34 cellular contexts compared by ENCODE assay signal in genomic region chr2:10467401-10467800, GRCh38. TPM values are rescaled to one million over a fixed set of nuclear protein-coding genes. Genes with fewer than 3 reads are reported as not detected.
DNase-seq lines count a peak whose midpoint lies in the region; ATAC-seq, FAIRE-seq and TF ChIP-seq lines count a peak whose summit lies in the region.
"Had no signal": no experiment of that assay in that cellular context is flagged by ENCODE, and none has a peak within 500 bp of the region (broad histone marks: within the 10 kb centered on the region; RNA-seq: fewer than 3 reads in every experiment).

No MANE protein-coding gene starts in this region.

- POLR2A ChIA-PET in Panc1 (lab: Charles Lee) (interaction anchor here (0.6 kb wide), 1 partner anchor 60 kb away, joined by 3 read pairs; no protein-coding TSS in a partner anchor), H1 (lab: Charles Lee; ENCODE audit: partially characterized antibody) (no interaction called here)

- H3K4me3 Mint-ChIP-seq in activated CD4-positive, alpha-beta T cell treated with anti-CD3 and anti-CD28 coated beads, Interleukin-2, amount 10 ng/mL, durations not matched to agents 24 days and 14 days: no peak overlapping the region
- H3K4me3 Mint-ChIP-seq: activated CD8-positive, alpha-beta T cell treated with anti-CD3 and anti-CD28 coated beads for 36 hours; activated T-helper 17 cell treated with anti-CD3 and anti-CD28 coated beads, Interleukin-2, amount 50 U/mL, for 72 hours; CD4-positive, CD25-positive, alpha-beta regulatory T cell; effector memory CD8-positive, alpha-beta T cell; IgD-negative memory B cell; natural killer cell; stimulated activated memory B cell treated with anti-CD40 and anti-IgM and Interleukin-4, amounts not matched to agents 10 μg/mL and 1 μg/mL and 100 μg/mL, for 72 hours had no signal

- no peak overlapping the region for H3K27ac Mint-ChIP-seq in activated CD4-positive, alpha-beta T cell treated with anti-CD3 and anti-CD28 coated beads, Interleukin-2, amount 10 ng/mL, durations not matched to agents 24 days and 14 days
- H3K27ac Mint-ChIP-seq: activated CD8-positive, alpha-beta T cell treated with anti-CD3 and anti-CD28 coated beads for 36 hours; activated naive CD4-positive, alpha-beta T cell treated with anti-CD3 and anti-CD28 coated beads, Interleukin-2, amount 50 U/mL, for 72 hours; activated T-helper 17 cell treated with anti-CD3 and anti-CD28 coated beads, Interleukin-2, amount 50 U/mL, for 72 hours; CD4-positive, CD25-positive, alpha-beta regulatory T cell; effector memory CD8-positive, alpha-beta T cell; IgD-negative memory B cell; natural killer cell; stimulated activated memory B cell treated with anti-CD40 and anti-IgM and Interleukin-4, amounts not matched to agents 10 μg/mL and 1 μg/mL and 100 μg/mL, for 72 hours had no signal

- no peaks in the 10 kb centered on the region for H4K20me1 ChIP-seq in H1 (replicated peaks in 1 of 2; ENCODE audit: control insufficient read depth in 1 of 2, insufficient read depth in 2 of 2, low read length in 2 of 2)

- no peaks in the 10 kb centered on the region for H3K4me1 Mint-ChIP-seq in activated CD4-positive, alpha-beta T cell treated with anti-CD3 and anti-CD28 coated beads, Interleukin-2, amount 10 ng/mL, durations not matched to agents 24 days and 14 days
- H3K4me1 Mint-ChIP-seq: activated T-helper 17 cell treated with anti-CD3 and anti-CD28 coated beads, Interleukin-2, amount 50 U/mL, for 72 hours; CD4-positive, CD25-positive, alpha-beta regulatory T cell; IgD-negative memory B cell; natural killer cell; stimulated activated memory B cell treated with anti-CD40 and anti-IgM and Interleukin-4, amounts not matched to agents 10 μg/mL and 1 μg/mL and 100 μg/mL, for 72 hours had no signal

- no peaks in the 10 kb centered on the region for H3K79me1 ChIP-seq in H1 (ENCODE audit: low read depth, low read length)

- WGBS in H1 (ENCODE audit: extremely low coverage in 1 of 2, insufficient coverage in 1 of 2, insufficient read length in 1 of 2, insufficient replicate concordance in 2 of 2, low coverage in 1 of 2, low lambda C conversion rate in 2 of 2, missing lambda C conversion rate in 1 of 2), 2 experiments: 81% methylated on average over 10 of the region's 15 CpGs; no CpG with 5 or more reads in 1 of the 2 experiments

- no peak overlapping the region for H4K91ac ChIP-seq in H1 (replicated peaks; ENCODE audit: insufficient read length, low read length)

- H3K27ac ChIP-seq in Panc1 (ENCODE audit: low read length): no peak overlapping the region
- H3K27ac ChIP-seq in H1 (ENCODE audit: low read depth, low read length): no peak overlapping the region
- H3K27ac ChIP-seq: lower lobe of right lung, psoas muscle had no signal

- H3K9ac ChIP-seq in H1 (replicated peaks in 1 of 4; ENCODE audit: extremely low read depth in 1 of 4, low read depth in 3 of 4, low read length in 3 of 4): no peak overlapping the region

- CTCF ChIA-PET in Panc1 (lab: Charles Lee): no interaction called here
- CTCF ChIA-PET in H1 (lab: Charles Lee; ENCODE audit: partially characterized antibody): interaction anchor here (0.6 to 1.4 kb wide), 6 partner anchors 14 to 517 kb away, joined by 3 to 5 read pairs (median 4); no protein-coding TSS in a partner anchor

- FAIRE-seq in H1 (lab: Jason Lieb, UNC): no peak
- FAIRE-seq: keratinocyte had no signal

- in situ Hi-C loops in Panc1 (cut with HindIII; ENCODE audit: low pct_unique_long_range_greater_than_20kb, low sequenced_read_pairs): no loop called here

- H3K14ac ChIP-seq in H1 (ENCODE audit: insufficient read length): no peak overlapping the region

- peak in 1 of 2 experiments; percentile 48; a peak in 3 of 4 replicates for TF ChIP-seq RAD21 in H1 (IDR thresholded peaks at IDR 0.05 in 1 of 2, conservative IDR thresholded peaks at IDR 0.05 in 1 of 2; ENCODE audit: low read depth in 2 of 2, low read length in 2 of 2)

- peaks cover 5% of the 10 kb centered on the region for H3K27me3 Mint-ChIP-seq in activated CD4-positive, alpha-beta T cell treated with anti-CD3 and anti-CD28 coated beads, Interleukin-2, amount 10 ng/mL, durations not matched to agents 24 days and 14 days
- H3K27me3 Mint-ChIP-seq: activated CD8-positive, alpha-beta T cell treated with anti-CD3 and anti-CD28 coated beads for 36 hours; activated T-helper 17 cell treated with anti-CD3 and anti-CD28 coated beads, Interleukin-2, amount 50 U/mL, for 72 hours; IgD-negative memory B cell had no signal

- no peak overlapping the region for H2AFZ ChIP-seq in H1 (ENCODE audit: low read length)

- H3K56ac ChIP-seq in H1 (replicated peaks; ENCODE audit: insufficient read length, low read depth, low read length): no peak overlapping the region

- no peak overlapping the region for H2BK5ac ChIP-seq in H1 (ENCODE audit: low read depth, low read length)

- H3K36me3 Mint-ChIP-seq in activated CD4-positive, alpha-beta T cell treated with anti-CD3 and anti-CD28 coated beads, Interleukin-2, amount 10 ng/mL, durations not matched to agents 24 days and 14 days (ENCODE audit: low read depth): no peaks in the 10 kb centered on the region
- H3K36me3 Mint-ChIP-seq: activated naive CD4-positive, alpha-beta T cell treated with anti-CD3 and anti-CD28 coated beads, Interleukin-2, amount 50 U/mL, for 72 hours; CD4-positive, CD25-positive, alpha-beta regulatory T cell; natural killer cell; stimulated activated memory B cell treated with anti-CD40 and anti-IgM and Interleukin-4, amounts not matched to agents 10 μg/mL and 1 μg/mL and 100 μg/mL, for 72 hours had no signal

- H2BK20ac ChIP-seq in H1 (ENCODE audit: low read length): no peak overlapping the region

- no peak for TF ChIP-seq EP300 in H1 (IDR thresholded peaks at IDR 0.05; ENCODE audit: borderline replicate concordance in 1 of 2, low read depth in 2 of 2, low read length in 2 of 2)

- no peak overlapping the region for H3K4me3 ChIP-seq in H7 (ENCODE audit: insufficient read depth, low read depth, low read length)
- H3K4me3 ChIP-seq in Panc1 (ENCODE audit: low read depth in 2 of 2, low read length in 2 of 2): no peak overlapping the region
- H3K4me3 ChIP-seq in H1 (ENCODE audit: extremely low read depth in 1 of 4, insufficient read depth in 2 of 4, low read depth in 3 of 4, low read length in 4 of 4): no peak overlapping the region
- H3K4me3 ChIP-seq: lower lobe of right lung, mucosa of descending colon, psoas muscle had no signal

- no peaks in the 10 kb centered on the region for H3K4me1 ChIP-seq in Panc1 (ENCODE audit: control insufficient read depth, insufficient read depth, low read length)
- no peaks in the 10 kb centered on the region for H3K4me1 ChIP-seq in H1 (replicated peaks in 1 of 4; ENCODE audit: control insufficient read depth in 3 of 4, insufficient read depth in 4 of 4, low read length in 3 of 4)
- H3K4me1 ChIP-seq: lower lobe of right lung, psoas muscle had no signal

- H3K23ac ChIP-seq in H1 (ENCODE audit: insufficient read length): no peak overlapping the region

- H3K23me2 ChIP-seq in H1 (ENCODE audit: low read depth, low read length): no peaks in the 10 kb centered on the region

- no TSS peak for BruUV-seq in Panc1 (replicated peaks; lab: Mats Ljungman, UMichigan)

- DNase-seq in H7: peak; percentile 75
- no peak for DNase-seq in Panc1 (ENCODE audit: low read depth, low spot score)
- DNase-seq in H1 (ENCODE audit: low read depth in 1 of 2, low spot score in 2 of 2): no peak
- DNase-seq in posterior vena cava (ENCODE audit: low spot score): peak; percentile 35
- DNase-seq in stimulated activated CD4-positive, alpha-beta T cell treated with anti-CD3 and anti-CD28 coated beads, Interleukin-1b, Interleukin-23, amount 100 ng/mL, for 48 hours: no peak
- DNase-seq in activated CD4-positive, alpha-beta T cell treated with anti-CD3 and anti-CD28 coated beads, Interleukin-2, amount 10 ng/mL, durations not matched to agents 24 days and 14 days: no peak
- no peak for DNase-seq in activated T-cell treated with anti-CD3 and anti-CD28 coated beads, Interleukin-2, amount 50 U/mL, for 48 hours
- DNase-seq: activated CD4-positive, alpha-beta T cell treated with anti-CD3 and anti-CD28 coated beads for 1 hour; activated CD8-positive, alpha-beta memory T cell treated with anti-CD3 and anti-CD28 coated beads, Interleukin-2, amount 50 U/mL, for 48 hours; activated CD8-positive, alpha-beta T cell treated with anti-CD3 and anti-CD28 coated beads for 36 hours; anterior cingulate cortex; Calu3; CD4-positive, CD25-positive, alpha-beta regulatory T cell; effector memory CD8-positive, alpha-beta T cell; lower lobe of right lung; mucosa of descending colon; natural killer cell; NCI-H1092 treated with DMSO at 0.1 percent for 48 hours; NCI-H187; NCI-H524 treated with DMSO at 0.1 percent for 48 hours; occipital lobe; PC-3; psoas muscle; stimulated activated CD4-positive, alpha-beta T cell treated with anti-CD3 and anti-CD28 coated beads, Interleukin-15, amount 100 ng/mL, for 24 hours; substantia nigra; T-helper 2 cell; trophoblast cell had no signal

- H4K8ac ChIP-seq in H1 (ENCODE audit: extremely low read depth, insufficient read depth, low read length): no peak overlapping the region

- no peak overlapping the region for H3K4ac ChIP-seq in H1 (replicated peaks; ENCODE audit: insufficient read length, low read depth, low read length)

- H3K36me3 ChIP-seq in H7 (replicated peaks; ENCODE audit: control insufficient read depth, insufficient read depth, low read length): no peaks in the 10 kb centered on the region
- no peaks in the 10 kb centered on the region for H3K36me3 ChIP-seq in Panc1 (ENCODE audit: control insufficient read depth, insufficient read depth, low read length)
- no peaks in the 10 kb centered on the region for H3K36me3 ChIP-seq in H1 (ENCODE audit: control insufficient read depth in 2 of 4, insufficient read depth in 4 of 4, low read length in 3 of 4)
- H3K36me3 ChIP-seq: lower lobe of right lung had no signal

- H3K9me3 ChIP-seq in Panc1 (ENCODE audit: control insufficient read depth, insufficient read depth, low read depth, low read length): no peaks in the 10 kb centered on the region
- H3K9me3 ChIP-seq in H1 (ENCODE audit: insufficient read depth in 2 of 2, low read depth in 1 of 2, low read length in 1 of 2): no peaks in the 10 kb centered on the region
- H3K9me3 ChIP-seq: lower lobe of right lung, mucosa of descending colon, psoas muscle had no signal

- 0 out of 2 replicates have a peak, but pooled peaks have one; percentile 38 for ATAC-seq in Panc1
- ATAC-seq: activated CD8-positive, alpha-beta T cell treated with anti-CD3 and anti-CD28 coated beads for 36 hours; activated naive CD4-positive, alpha-beta T cell treated with anti-CD3 and anti-CD28 coated beads, Interleukin-2, amount 50 U/mL, for 72 hours; activated T-helper 17 cell treated with anti-CD3 and anti-CD28 coated beads, Interleukin-2, amount 50 U/mL, for 72 hours; effector memory CD8-positive, alpha-beta T cell; esophagus mucosa; lower lobe of right lung; mucosa of descending colon; natural killer cell; PC-3; psoas muscle; Right ventricle myocardium inferior; stimulated activated memory B cell treated with anti-CD40 and anti-IgM and Interleukin-4, amounts not matched to agents 10 μg/mL and 1 μg/mL and 100 μg/mL, for 72 hours had no signal

- H2AK5ac ChIP-seq in H1 (ENCODE audit: low read depth, low read length): no peak overlapping the region

- H3K79me2 ChIP-seq in H1 (ENCODE audit: control insufficient read depth in 1 of 2, insufficient read depth in 2 of 2, low read length in 2 of 2): no peaks in the 10 kb centered on the region

- H2BK120ac ChIP-seq in H1 (replicated peaks; ENCODE audit: low read depth, low read length): no peak overlapping the region

- no peak overlapping the region for H3K18ac ChIP-seq in H1 (ENCODE audit: extremely low read depth, low read length)

- TF ChIP-seq CTCF in Panc1 (IDR thresholded peaks at IDR 0.05) (no peak), H1 (IDR thresholded peaks at IDR 0.05; ENCODE audit: control extremely low read depth in 1 of 3, insufficient read depth in 1 of 3, low read depth in 1 of 3, low read length in 3 of 3) (peak in 2 of 3 experiments; percentile 6 to 27; a peak in 1 of 4 replicates)

- no peak overlapping the region for H4K5ac ChIP-seq in H1 (ENCODE audit: insufficient read length, low read depth, low read length)

- H3K9me3 Mint-ChIP-seq in activated CD4-positive, alpha-beta T cell treated with anti-CD3 and anti-CD28 coated beads, Interleukin-2, amount 10 ng/mL, durations not matched to agents 24 days and 14 days: no peaks in the 10 kb centered on the region
- H3K9me3 Mint-ChIP-seq: activated CD8-positive, alpha-beta T cell treated with anti-CD3 and anti-CD28 coated beads for 36 hours; activated naive CD4-positive, alpha-beta T cell treated with anti-CD3 and anti-CD28 coated beads, Interleukin-2, amount 50 U/mL, for 72 hours; activated T-helper 17 cell treated with anti-CD3 and anti-CD28 coated beads, Interleukin-2, amount 50 U/mL, for 72 hours; CD4-positive, CD25-positive, alpha-beta regulatory T cell; effector memory CD8-positive, alpha-beta T cell; natural killer cell; stimulated activated memory B cell treated with anti-CD40 and anti-IgM and Interleukin-4, amounts not matched to agents 10 μg/mL and 1 μg/mL and 100 μg/mL, for 72 hours had no signal

- no peak overlapping the region for H2BK12ac ChIP-seq in H1 (ENCODE audit: low read depth, low read length)

- intact Hi-C loops in Panc1 (cut with micrococcal nuclease; ENCODE audit: unreplicated experiment) (no loop called here), posterior vena cava (cut with DNase I) (no loop called here)
- intact Hi-C loops in activated CD4-positive, alpha-beta T cell treated with anti-CD3 and anti-CD28 coated beads, Interleukin-2, amount 10 ng/mL, durations not matched to agents 24 days and 14 days (cut with micrococcal nuclease): no loop called here

- H3K4me2 ChIP-seq in H1 (ENCODE audit: insufficient read depth in 1 of 2, low read depth in 2 of 2, low read length in 2 of 2): no peak overlapping the region

- H2BK15ac ChIP-seq in H1 (ENCODE audit: low read length): no peak overlapping the region

- TF ChIP-seq POLR2A in H1 (IDR thresholded peaks at IDR 0.05; ENCODE audit: control extremely low read depth in 1 of 2, low read depth in 2 of 2, low read length in 2 of 2): no peak

- H3K27me3 ChIP-seq in H7 (ENCODE audit: control insufficient read depth, insufficient read depth, low read length): no peaks in the 10 kb centered on the region
- H3K27me3 ChIP-seq in Panc1 (ENCODE audit: control insufficient read depth, insufficient read depth, low read length): no peaks in the 10 kb centered on the region
- H3K27me3 ChIP-seq in H1 (replicated peaks in 1 of 4; ENCODE audit: control insufficient read depth in 3 of 4, extremely low read depth in 1 of 4, insufficient read depth in 3 of 4, low read length in 3 of 4): 0 out of 7 replicates have a peak, but pooled peaks cover 0 to 2% (median 0%) of the 10 kb centered on the region in 4 experiments

RNA-seq across cellular contexts. Expression of gene ODC1, which starts 19.3 kb away (rescaled TPM):
- 95.6 and 175 TPM in 2 replicates for total RNA-seq in H7 (2014; rRNA removed; shearing (Covaris generic))
- 159 TPM for total RNA-seq in Panc1 (2021; ENCODE audit: unreplicated experiment)
- polyA plus RNA-seq in Panc1 (2012; ENCODE audit: insufficient read length): 135 TPM
- 73.6 and 76.7 TPM in 2 replicates for total RNA-seq in H1 (2021; fragmentation: NEBNext Ultra II Directional; extraction: Animal tissue kit (Norgen Biotek cat#: 25700))
- polyA plus RNA-seq in H1 (2011; rRNA removed): 39.9 and 57.2 TPM in 2 replicates
- 52.1 TPM for polyA plus RNA-seq in H1 (2011; cell fraction: cytosol; rRNA removed)
- 28.3 TPM for polyA plus RNA-seq in H1 (2011; cell fraction: nucleus; rRNA removed)
- polyA plus RNA-seq in H1 (2012, experiment 1 of 2): 51.1 to 69.3 TPM (median 56.4 TPM) in 4 replicates
- 47.0 TPM for polyA plus RNA-seq in H1 (2012, experiment 2 of 2)
- 36.2 TPM for polyA plus RNA-seq in H1 (2013, experiment 1 of 2)
- 38.4 TPM for polyA plus RNA-seq in H1 (2013, experiment 2 of 2)
- polyA minus RNA-seq in H1 (2011; rRNA and poly(A)+ RNA removed): 62.9 and 69.6 TPM in 2 replicates
- polyA minus RNA-seq in H1 (2011; cell fraction: cytosol; rRNA and poly(A)+ RNA removed): 26.7 TPM
- 24.6 TPM for polyA minus RNA-seq in H1 (2011; cell fraction: nucleus; rRNA and poly(A)+ RNA removed)
- total RNA-seq in posterior vena cava: 10 to 100 TPM; 51.7 to 67.6 TPM
- total RNA-seq in activated CD4-positive, alpha-beta T cell treated with anti-CD3 and anti-CD28 coated beads, Interleukin-2, amount 10 ng/mL, durations not matched to agents 24 days and 14 days: 267 and 273 TPM in 2 replicates

Comparison
In these comparisons a context has a peak if more than half of its experiments do, and no peak if none do; other contexts are left out.
1. DNase-seq: peak in H7 (single experiment) and posterior vena cava (single experiment); none in Panc1 (single experiment), H1 (0 of 2), stimulated activated CD4-positive, alpha-beta T cell treated with anti-CD3 and anti-CD28 coated beads, Interleukin-1b, Interleukin-23, amount 100 ng/mL, for 48 hours (single experiment), activated CD4-positive, alpha-beta T cell treated with anti-CD3 and anti-CD28 coated beads, Interleukin-2, amount 10 ng/mL, durations not matched to agents 24 days and 14 days (single experiment) and activated T-cell treated with anti-CD3 and anti-CD28 coated beads, Interleukin-2, amount 50 U/mL, for 48 hours (0 of 2).